ENCODE assay signal across 8 cellular contexts in the genomic region with DNA sequence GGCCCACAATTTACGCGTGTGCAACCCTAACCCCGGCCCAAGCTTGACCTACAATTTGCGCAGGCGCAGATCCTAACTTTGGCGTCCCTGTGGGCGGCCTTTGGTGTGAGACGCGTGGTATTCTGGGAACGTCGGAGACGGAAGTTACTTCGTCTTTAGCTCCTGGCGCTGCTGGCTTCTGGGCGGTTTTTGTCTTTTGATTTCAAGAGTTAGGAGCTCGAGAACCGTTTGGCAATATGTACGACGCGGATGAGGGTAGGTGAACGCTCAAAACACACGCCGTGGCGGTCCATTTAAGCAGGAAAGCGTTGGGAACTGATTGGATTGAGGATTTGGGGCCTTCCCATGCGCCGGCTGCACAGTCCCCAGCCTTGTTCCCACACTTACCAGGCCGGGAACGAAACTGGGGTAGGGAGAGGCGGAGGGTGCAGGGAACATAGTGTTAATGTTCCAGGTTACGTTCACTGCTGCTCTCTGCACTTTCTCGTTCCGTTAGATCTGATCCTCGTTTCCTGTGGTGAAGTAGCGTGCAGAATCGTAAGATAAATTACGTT. TPM values are rescaled to one million over a fixed set of nuclear protein-coding genes. Genes with fewer than 3 reads are reported as not detected.
DNase-seq lines count a peak whose midpoint lies in the region; ATAC-seq and TF ChIP-seq lines count a peak whose summit lies in the region.

A gene (plus strand): TSS at position 147 of the 554 bp plus-strand sequence. CDS start 90 bp downstream, at position 237.

- ATAC-seq in GM21515 (IDR thresholded peaks at IDR 0.05; ENCODE audit: unreplicated experiment) (peak; percentile 58), mucosa of descending colon (peak; percentile 78)

- H3K36me3 ChIP-seq in mucosa of descending colon (ENCODE audit: low read depth) = no peaks in the 10 kb centered on the region

- peak; percentile 89 for DNase-seq in D341Med (ENCODE audit: low spot score)
- DNase-seq in HuH-7 (ENCODE audit: low spot score) = peak; percentile 84
- peak; percentile 98 for DNase-seq in OCI-M1 (lab: John Stamatoyannopoulos, UW)
- peak; percentile 87 for DNase-seq in activated T-cell treated with anti-CD3 and anti-CD28 coated beads for 24 hours (ENCODE audit: low read depth)
- DNase-seq in epithelial cell of esophagus (ENCODE audit: low read depth) = peak; percentile 97
- DNase-seq in mucosa of descending colon = peak; percentile 95 to 96 (median 95)
- peak; percentile 74 to 78 for DNase-seq in stimulated activated CD8-positive, alpha-beta memory T cell treated with anti-CD3 and anti-CD28 coated beads, Interleukin-4, amount 100 ng/mL, for 4 hours (ENCODE audit: low read depth in 2 of 2, low spot score in 1 of 2)

- no peak for TF ChIP-seq CTCF in epithelial cell of esophagus (IDR thresholded peaks at IDR 0.05; ENCODE audit: insufficient read depth, low read depth, low read length, missing control alignments)
- no peak for TF ChIP-seq CTCF in mucosa of descending colon (IDR thresholded peaks at IDR 0.05)

- H3K4me1 ChIP-seq in mucosa of descending colon (ENCODE audit: low read depth) = peaks cover 29% of the 10 kb centered on the region

- peak within 1 kb of the TSS; percentile 55 for H3K4me3 ChIP-seq in epithelial cell of esophagus (ENCODE audit: low read length)
- peak within 1 kb of the TSS; percentile 66 for H3K4me3 ChIP-seq in mucosa of descending colon

- intact Hi-C loops in mucosa of descending colon (cut with DNase I, micrococcal nuclease) = no loop called here

- H3K9me3 ChIP-seq in mucosa of descending colon = peaks cover 2% of the 10 kb centered on the region

RNA-seq across cellular contexts. Expression of the gene that starts here (rescaled TPM):
- 10 to 100 TPM; 56.7 to 78.8 (median 71.9) TPM for total RNA-seq in mucosa of descending colon

Comparison
In these comparisons a context has a peak if more than half of its experiments do, and no peak if none do; other contexts are left out.
1. Peak in every context shown above with its lines: DNase-seq, ATAC-seq and H3K4me3 ChIP-seq.